9 cellular contexts compared by ENCODE assay signal in the genomic region with DNA sequence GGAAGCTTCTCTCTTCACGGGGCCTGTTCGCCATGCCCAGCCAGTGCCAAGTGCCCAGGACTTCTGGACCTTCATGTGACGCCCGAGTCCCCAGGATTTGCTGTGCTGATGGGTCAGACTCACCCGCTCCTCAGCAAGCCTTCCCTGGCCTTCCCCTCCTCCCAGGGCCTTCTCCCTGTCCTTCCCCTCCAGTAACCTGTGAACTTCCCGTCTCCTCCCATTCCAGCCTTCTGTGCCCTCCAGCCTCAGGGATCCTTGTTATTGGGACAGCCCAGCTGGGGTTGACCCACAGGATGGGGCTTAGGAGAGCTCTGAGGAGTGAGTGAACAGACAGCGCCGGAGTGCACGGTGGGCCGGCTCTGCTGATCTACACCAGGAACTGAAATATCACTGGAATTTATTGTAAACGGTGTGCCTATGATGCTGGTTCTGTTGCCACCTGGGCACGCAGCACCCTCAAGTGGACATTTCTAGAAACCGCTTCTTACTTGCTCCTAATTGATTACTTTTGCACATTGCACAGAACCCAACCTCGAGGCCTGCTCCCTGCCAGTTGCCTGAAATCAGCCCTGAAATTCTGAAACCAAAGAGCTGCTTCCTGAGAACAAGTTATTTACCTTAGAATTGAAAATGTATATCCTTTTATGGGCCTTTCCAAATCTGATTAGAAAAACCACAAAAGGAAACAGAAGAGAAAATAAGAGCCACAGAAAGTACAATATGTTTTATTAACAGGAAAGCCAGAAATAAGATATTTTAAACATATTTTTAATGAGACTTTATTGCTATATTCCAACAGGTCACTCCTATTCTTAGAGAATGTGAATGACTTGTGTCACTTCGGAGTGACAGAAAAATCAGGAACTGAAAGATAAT. TPM values are rescaled to one million over a fixed set of nuclear protein-coding genes. Genes with fewer than 3 reads are reported as not detected.
DNase-seq lines count a peak whose midpoint lies in the region; ATAC-seq and TF ChIP-seq lines count a peak whose summit lies in the region.
"Had no signal": no experiment of that assay in that cellular context is flagged by ENCODE, and none has a peak within 500 bp of the region (broad histone marks: within the 10 kb centered on the region; RNA-seq: fewer than 3 reads in every experiment).

No MANE protein-coding gene starts in this region.

- H3K4ac ChIP-seq in trophoblast cell (ENCODE audit: low read depth, low read length): no peak overlapping the region

- H3K9me3 ChIP-seq in trophoblast cell (ENCODE audit: insufficient read depth, low read depth, low read length): peaks cover 2% of the 10 kb centered on the region

- H4K12ac ChIP-seq in trophoblast cell (ENCODE audit: low read depth, low read length): no peak overlapping the region

- peak; percentile 77 for TF ChIP-seq CTCF in epithelial cell of esophagus (IDR thresholded peaks at IDR 0.05; ENCODE audit: insufficient read depth, low read depth, low read length, missing control alignments)

- ATAC-seq in HG03159 (IDR thresholded peaks at IDR 0.05; ENCODE audit: unreplicated experiment) (no peak), GM19452 (IDR thresholded peaks at IDR 0.05; ENCODE audit: unreplicated experiment) (no peak)

- no peak overlapping the region for H4K8ac ChIP-seq in trophoblast cell (ENCODE audit: low read depth, low read length)

- peaks cover 23% of the 10 kb centered on the region for H3K79me1 ChIP-seq in trophoblast cell (ENCODE audit: low read length)

- no peak overlapping the region for H3K23ac ChIP-seq in trophoblast cell (ENCODE audit: low read length)

- no peak overlapping the region for H3K4me2 ChIP-seq in trophoblast cell (ENCODE audit: low read length)

- H4K91ac ChIP-seq in trophoblast cell (ENCODE audit: low read depth, low read length): peak overlapping the region; percentile 67

- no peak overlapping the region for H2AFZ ChIP-seq in trophoblast cell (ENCODE audit: insufficient read depth, low read length, poor library complexity)

- no CpG with 5 or more reads among the region's 15 CpGs for WGBS in trophoblast cell (ENCODE audit: extremely low coverage, insufficient coverage, insufficient read length)

- H3K18ac ChIP-seq in trophoblast cell (ENCODE audit: low read length): no peak overlapping the region

- no peak overlapping the region for H3K9ac ChIP-seq in trophoblast cell (ENCODE audit: low read length)

- H2BK12ac ChIP-seq in trophoblast cell (ENCODE audit: low read length): peak overlapping the region; percentile 4

- no peak overlapping the region for H3K27ac ChIP-seq in trophoblast cell (ENCODE audit: low read depth, low read length)
- H3K27ac ChIP-seq: epithelial cell of prostate had no signal

- H3K4me1 ChIP-seq in trophoblast cell (ENCODE audit: control insufficient read depth in 1 of 2, insufficient read depth in 2 of 2, low read length in 2 of 2): peaks cover 36 to 49% of the 10 kb centered on the region in 2 experiments

- H2AK5ac ChIP-seq in trophoblast cell (ENCODE audit: low read length): peak overlapping the region; percentile 21

- no peak overlapping the region for H3K4me3 ChIP-seq in epithelial cell of esophagus (ENCODE audit: low read length)
- no peak overlapping the region for H3K4me3 ChIP-seq in trophoblast cell (ENCODE audit: low read depth, low read length)

- peaks cover 3% of the 10 kb centered on the region for H3K79me2 ChIP-seq in trophoblast cell (ENCODE audit: control insufficient read depth, insufficient read depth, low read length, poor library complexity)

- DNase-seq in NCI-H524 (lab: John Stamatoyannopoulos, UW): peak; percentile 35 to 70
- no peak for DNase-seq in NCI-H524 treated with DMSO at 0.1 percent for 48 hours (lab: John Stamatoyannopoulos, UW)
- peak; percentile 22 for DNase-seq in NCI-H2029 (lab: John Stamatoyannopoulos, UW)
- DNase-seq in activated CD4-positive, alpha-beta T cell treated with anti-CD3 and anti-CD28 coated beads for 48 hours: peak; percentile 66
- peak; percentile 78 for DNase-seq in epithelial cell of esophagus (ENCODE audit: low read depth)
- DNase-seq in trophoblast cell: peak; percentile 43 to 70

- peak overlapping the region; percentile 1 for H3K14ac ChIP-seq in trophoblast cell (ENCODE audit: low read length)

- H2BK5ac ChIP-seq in trophoblast cell (ENCODE audit: low read depth, low read length, poor library complexity): no peak overlapping the region

- H2BK120ac ChIP-seq in trophoblast cell (ENCODE audit: insufficient read depth, low read length, poor library complexity): no peak overlapping the region

- H3K27me3 ChIP-seq in trophoblast cell (ENCODE audit: insufficient read depth, low read length): no peaks in the 10 kb centered on the region

- H3K36me3 ChIP-seq in trophoblast cell (ENCODE audit: control insufficient read depth in 1 of 2, insufficient read depth in 2 of 2, low read length in 2 of 2): no peaks in the 10 kb centered on the region

RNA-seq across cellular contexts. Expression of a gene that starts 1.6 kb away (rescaled TPM):
- 0.11 TPM in 2 replicates for polyA plus RNA-seq in trophoblast cell (2013)

RNA-seq across cellular contexts. Expression of a gene that starts 4.8 kb away (rescaled TPM):
- polyA plus RNA-seq in trophoblast cell (2013): 0.07 and 0.14 TPM in 2 replicates

RNA-seq across cellular contexts. Expression of a gene that starts 40.6 kb away (rescaled TPM):
- polyA plus RNA-seq in trophoblast cell (2013): not detected in 2 replicates

RNA-seq across cellular contexts. Expression of a gene that starts 47.1 kb away (rescaled TPM):
- not detected in 2 replicates for polyA plus RNA-seq in trophoblast cell (2013)
